ENCODE assay signal across 8 cellular contexts in the genomic region with DNA sequence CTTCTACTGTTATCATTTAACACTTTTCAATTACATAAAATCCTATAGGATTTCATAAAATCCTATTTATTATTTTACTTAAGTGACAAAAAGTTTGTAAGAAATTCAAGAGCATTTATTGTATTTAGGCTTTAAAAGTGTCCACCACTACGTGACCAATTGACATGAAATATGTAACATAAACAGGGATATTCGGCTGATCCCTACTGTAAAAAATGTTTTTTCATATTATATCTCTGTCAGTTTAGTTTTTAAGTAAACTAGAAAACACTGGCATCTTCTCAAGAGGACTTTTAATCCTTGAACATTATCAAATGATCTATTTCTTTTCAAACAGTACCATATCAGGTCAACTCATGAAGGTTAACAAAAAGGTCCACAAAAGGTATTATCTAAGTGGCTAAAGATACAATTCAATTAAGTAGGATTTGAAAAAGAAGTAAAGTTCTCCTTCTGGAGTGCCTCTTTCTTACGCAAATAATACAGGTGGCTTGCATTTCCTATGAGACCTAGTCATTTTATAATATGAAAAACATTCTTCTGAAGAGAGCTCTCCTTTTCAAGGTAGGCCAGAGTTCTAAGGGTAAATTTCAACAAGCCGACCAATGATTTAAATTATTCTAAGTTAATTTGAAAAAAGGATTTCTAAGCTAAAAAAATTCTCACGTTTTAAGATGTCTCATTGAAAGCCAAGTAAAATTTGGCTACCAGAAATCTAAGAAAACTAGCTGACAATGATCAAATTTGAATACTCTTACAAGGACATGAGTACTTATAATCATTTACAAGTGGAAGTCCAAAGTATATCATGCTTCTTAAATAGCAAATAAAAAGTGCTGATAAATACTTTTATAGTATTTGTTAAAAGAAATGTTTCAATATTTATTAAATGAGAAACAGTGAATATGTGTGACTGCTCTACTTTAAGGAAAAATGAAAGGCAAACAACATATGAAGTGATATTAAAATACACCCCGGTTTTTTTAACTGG.
DNase-seq lines count a peak whose midpoint lies in the region; ATAC-seq, FAIRE-seq and TF ChIP-seq lines count a peak whose summit lies in the region.

No MANE protein-coding gene starts in this region.

- peak overlapping the region; percentile 89 for H3K9ac ChIP-seq in adipocyte (ENCODE audit: low read length)

- ATAC-seq in HG03280 (IDR thresholded peaks at IDR 0.05; ENCODE audit: unreplicated experiment), result no peak

- FAIRE-seq in A204.1 (lab: Jason Lieb, UNC) (peak; percentile 43), H54 (lab: Jason Lieb, UNC) (peak; percentile 50)

- in situ Hi-C loops in transverse colon (cut with MboI; ENCODE audit: low pct_ligation_motif_present in 1 of 4, low pct_unique_long_range_greater_than_20kb in 1 of 4, low sequenced_read_pairs in 3 of 4), result no loop called here

- peak overlapping the region; percentile 94 to 98 (median 96) for H3K27ac ChIP-seq in transverse colon

- no peak for TF ChIP-seq EP300 in transverse colon (IDR thresholded peaks at IDR 0.05; ENCODE audit: low read depth)

- no peaks in the 10 kb centered on the region for H3K9me3 ChIP-seq in adipocyte (ENCODE audit: control insufficient read depth, low read length)
- no peaks in the 10 kb centered on the region for H3K9me3 ChIP-seq in transverse colon

- H3K27me3 ChIP-seq in adipocyte (replicated peaks; ENCODE audit: control insufficient read depth, insufficient read depth, low read length), result no peaks in the 10 kb centered on the region
- no peaks in the 10 kb centered on the region for H3K27me3 ChIP-seq in kidney epithelial cell (ENCODE audit: control insufficient read depth, insufficient read depth, low read length)
- H3K27me3 ChIP-seq in transverse colon, result no peaks in the 10 kb centered on the region

- no peak for DNase-seq in H54 (ENCODE audit: insufficient read length, low spot score)
- DNase-seq in adipocyte (ENCODE audit: low read depth), result peak; percentile 45
- DNase-seq in kidney epithelial cell (ENCODE audit: low read depth), result no peak
- DNase-seq in transverse colon, result no peak
- DNase-seq in HK-2 (ENCODE audit: unreplicated experiment), result no peak
- DNase-seq in SHP77 treated with DMSO at 0.1 percent for 48 hours (lab: John Stamatoyannopoulos, UW), result no peak

- H3K4me1 ChIP-seq in adipocyte (ENCODE audit: control insufficient read depth, insufficient read depth, low read length) (peaks cover 34% of the 10 kb centered on the region), transverse colon (peaks cover 22 to 55% (median 25%) of the 10 kb centered on the region in 4 donors)

- TF ChIP-seq POLR2A in H54 (IDR thresholded peaks at IDR 0.05; ENCODE audit: low read depth, low read length) (no peak), transverse colon (IDR thresholded peaks at IDR 0.05) (no peak)

- WGBS in transverse colon (ENCODE audit: low coverage in 1 of 2), 2 donors, result 4% methylated on average over 6 of the region's 6 CpGs

- no peaks in the 10 kb centered on the region for H3K36me3 ChIP-seq in adipocyte (ENCODE audit: control insufficient read depth, insufficient read depth, low read length, severe bottlenecking)
- H3K36me3 ChIP-seq in kidney epithelial cell (ENCODE audit: control insufficient read depth, insufficient read depth, low read length), result no peaks in the 10 kb centered on the region
- no peaks in the 10 kb centered on the region for H3K36me3 ChIP-seq in transverse colon

- TF ChIP-seq CTCF in kidney epithelial cell (IDR thresholded peaks at IDR 0.05; ENCODE audit: insufficient read depth, low read length, poor library complexity, severe bottlenecking), result no peak
- TF ChIP-seq CTCF in transverse colon (IDR thresholded peaks at IDR 0.05), result no peak

- H3K4me3 ChIP-seq in adipocyte (ENCODE audit: low read length) (peak overlapping the region; percentile 84), kidney epithelial cell (ENCODE audit: low read depth, low read length) (peak overlapping the region; percentile 54), transverse colon (peak overlapping the region; percentile 25 to 70 (median 44))

- intact Hi-C loops in transverse colon (cut with DNase I; ENCODE audit: low total_unique reads), result no loop called here
